In the genomic region with DNA sequence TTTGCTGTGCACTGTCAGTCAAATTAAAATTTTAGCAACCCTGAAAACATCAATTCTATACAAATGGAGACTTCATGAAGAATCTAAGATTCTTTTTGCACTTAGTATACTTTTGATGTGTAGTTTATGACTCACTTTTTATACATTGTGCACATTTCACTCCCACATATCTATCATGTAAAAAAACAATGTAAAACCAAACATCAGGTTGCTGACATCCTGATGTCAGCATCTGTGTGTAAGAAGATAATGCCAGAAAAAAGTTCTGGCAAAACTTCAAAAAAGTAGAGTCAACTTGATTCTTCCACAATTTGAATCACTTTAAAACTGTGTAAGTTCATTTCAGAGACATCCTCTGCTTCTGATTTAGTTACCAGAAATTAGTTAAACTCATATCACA, we compare ENCODE assay signal across 16 cellular contexts.
A peak's percentile ranks its signal among the peaks of the same experiment; 100 is the strongest.
DNase-seq lines count a peak whose midpoint lies in the region; TF ChIP-seq lines count a peak whose summit lies in the region.
"Had no signal": no experiment of that assay in that cellular context is flagged by ENCODE, and none has a peak within 500 bp of the region (broad histone marks: within the 10 kb centered on the region; RNA-seq: fewer than 3 reads in every experiment).

No MANE protein-coding gene starts in this region.

- H3K9me3 ChIP-seq in Karpas-422 (ENCODE audit: low read length): no peaks in the 10 kb centered on the region
- H3K9me3 ChIP-seq: BLaER1, HAP-1 had no signal

- H3K79me2 ChIP-seq in Karpas-422 (ENCODE audit: low read length): no peaks in the 10 kb centered on the region

- no peaks in the 10 kb centered on the region for H3K36me3 ChIP-seq in Karpas-422 (ENCODE audit: insufficient read depth, low read length)
- H3K36me3 ChIP-seq: BLaER1, HAP-1 had no signal

- no peaks in the 10 kb centered on the region for H3K4me1 Mint-ChIP-seq in mesothelial cell of epicardium
- H3K4me1 Mint-ChIP-seq: CD8-positive, alpha-beta memory T cell had no signal

- H3K27me3 Mint-ChIP-seq in mesothelial cell of epicardium (ENCODE audit: low read depth): peaks cover 18% of the 10 kb centered on the region

- DNase-seq in ELR (ENCODE audit: low read depth) (peak; percentile 24), Karpas-422 (peak; percentile 69), brain pericyte (ENCODE audit: low read depth, low spot score) (peak; percentile 26), foreskin fibroblast (peak; percentile 36 to 69), anterior cingulate cortex (lab: John Stamatoyannopoulos, UW) (no peak), mesothelial cell of epicardium (ENCODE audit: low spot score in 2 of 2, unreplicated experiment in 2 of 2) (no peak), A172 (ENCODE audit: low spot score) (no peak)
- DNase-seq in activated CD8-positive, alpha-beta memory T cell treated with anti-CD3 and anti-CD28 coated beads, Interleukin-2, amount 50 U/mL, for 4 hours: no peak
- DNase-seq: CD8-positive, alpha-beta memory T cell; NCI-H146; NCI-H446; NCI-H748 treated with DMSO at 0.1 percent for 48 hours; PC-9 had no signal

- no peaks in the 10 kb centered on the region for H3K27me3 ChIP-seq in Karpas-422 (ENCODE audit: low read length)
- H3K27me3 ChIP-seq: BLaER1 had no signal

- no peak overlapping the region for H3K27ac Mint-ChIP-seq in mesothelial cell of epicardium
- H3K27ac Mint-ChIP-seq: CD8-positive, alpha-beta memory T cell had no signal

- no peaks in the 10 kb centered on the region for H3K36me3 Mint-ChIP-seq in mesothelial cell of epicardium
- H3K36me3 Mint-ChIP-seq: CD8-positive, alpha-beta memory T cell had no signal

- H3K4me1 ChIP-seq in Karpas-422 (ENCODE audit: low read length): peaks cover 84% of the 10 kb centered on the region
- H3K4me1 ChIP-seq: BLaER1, HAP-1 had no signal

- H2AFZ ChIP-seq in Karpas-422 (ENCODE audit: low read length): no peak overlapping the region
- H2AFZ ChIP-seq: PC-9 had no signal

- peak overlapping the region; percentile 42; the same call in 1 of the 2 replicates for H3K4me3 ChIP-seq in Karpas-422 (ENCODE audit: low read length)
- no peak overlapping the region for H3K4me3 ChIP-seq in foreskin fibroblast (ENCODE audit: low read depth in 1 of 2, low read length in 2 of 2)
- H3K4me3 ChIP-seq: BLaER1, HAP-1, K562, PC-9 had no signal

- H3K9me2 ChIP-seq in Karpas-422 (replicated peaks; ENCODE audit: insufficient read depth, low read length): no peaks in the 10 kb centered on the region

- peaks cover 4% of the 10 kb centered on the region for H3K9me3 Mint-ChIP-seq in mesothelial cell of epicardium

- H3K4me2 ChIP-seq in Karpas-422 (ENCODE audit: low read depth, low read length, poor library complexity, severe bottlenecking): peak overlapping the region; percentile 77
- H3K4me2 ChIP-seq: BLaER1, PC-9 had no signal

- no peak overlapping the region for H3K4me3 Mint-ChIP-seq in mesothelial cell of epicardium
- H3K4me3 Mint-ChIP-seq: CD8-positive, alpha-beta memory T cell had no signal

- TF ChIP-seq CTCF in foreskin fibroblast (IDR thresholded peaks at IDR 0.05; ENCODE audit: low read depth, low read length): no peak
- no peak for TF ChIP-seq CTCF in mesothelial cell of epicardium (IDR thresholded peaks at IDR 0.05; ENCODE audit: unreplicated experiment)

- peak overlapping the region; percentile 67 for H3K9ac ChIP-seq in Karpas-422 (ENCODE audit: low read length)
- H3K9ac ChIP-seq: BLaER1 had no signal

- peak overlapping the region; percentile 99 for H3K27ac ChIP-seq in Karpas-422 (ENCODE audit: low read length)
- H3K27ac ChIP-seq: BLaER1, PC-9 had no signal

- H4K20me1 ChIP-seq in Karpas-422 (ENCODE audit: insufficient read depth, low read depth, low read length): no peaks in the 10 kb centered on the region
- H4K20me1 ChIP-seq: BLaER1 had no signal

Comparison
In these comparisons a context has a peak if more than half of its experiments do, and no peak if none do; other contexts are left out.
1. DNase-seq: peak in ELR (single experiment), Karpas-422 (single experiment), brain pericyte (single experiment) and foreskin fibroblast (2 of 2); none in anterior cingulate cortex (0 of 58), mesothelial cell of epicardium (0 of 2), A172 (single experiment) and activated CD8-positive, alpha-beta memory T cell treated with anti-CD3 and anti-CD28 coated beads, Interleukin-2, amount 50 U/mL, for 4 hours (single experiment).